Comparison of ENCODE assay signal across 8 cellular contexts in genomic region chr2:152176113-152176714, GRCh38. TPM values are rescaled to one million over a fixed set of nuclear protein-coding genes. Genes with fewer than 3 reads are reported as not detected.
DNase-seq lines count a peak whose midpoint lies in the region; ATAC-seq and TF ChIP-seq lines count a peak whose summit lies in the region.

No MANE protein-coding gene starts in this region.

- H3K9ac ChIP-seq in mesenchymal stem cell (ENCODE audit: low read length) = peak overlapping the region; percentile 97

- peaks cover 10% of the 10 kb centered on the region; the same call in 2 of the 3 replicates for H3K4me1 Mint-ChIP-seq in GM23338

- H2BK15ac ChIP-seq in mesenchymal stem cell (ENCODE audit: low read depth, poor library complexity, severe bottlenecking) = peak overlapping the region; percentile 41

- WGBS in mesenchymal stem cell = 15% methylated on average over 25 of the region's 29 CpGs

- no peaks in the 10 kb centered on the region for H3K9me2 ChIP-seq in GM23338 (ENCODE audit: insufficient read depth)

- no peak overlapping the region for H2BK120ac ChIP-seq in mesenchymal stem cell (ENCODE audit: low read depth, low read length)

- H3K4me3 ChIP-seq in GM23338 = peak overlapping the region; percentile 75
- H3K4me3 ChIP-seq in MG63 = peak overlapping the region; percentile 84
- H3K4me3 ChIP-seq in choroid plexus epithelial cell (ENCODE audit: low read depth, low read length) = peak overlapping the region; percentile 80
- peak overlapping the region; percentile 64 to 92 for H3K4me3 ChIP-seq in mesenchymal stem cell (ENCODE audit: insufficient read depth in 1 of 2, low read depth in 1 of 2, low read length in 2 of 2)

- H4K8ac ChIP-seq in mesenchymal stem cell (ENCODE audit: low read length) = peak overlapping the region; percentile 92

- DNase-seq in GM13977 (ENCODE audit: low spot score) (peak; percentile 39), GM23338 (ENCODE audit: low spot score) (no peak), MG63 (no peak), choroid plexus epithelial cell (ENCODE audit: low read depth) (peak; percentile 41), mesenchymal stem cell (no peak), ecto neural progenitor cell (ENCODE audit: low spot score) (no peak), G401 (ENCODE audit: low spot score) (no peak), HT-29 (ENCODE audit: low spot score) (no peak)

- H3K4ac ChIP-seq in mesenchymal stem cell (ENCODE audit: low read depth in 1 of 2, low read length in 2 of 2) = peak overlapping the region; percentile 59 to 91

- no peaks in the 10 kb centered on the region for H4K20me1 ChIP-seq in GM23338 (replicated peaks; ENCODE audit: insufficient read depth)

- no peak overlapping the region for H3K27ac ChIP-seq in GM23338 (ENCODE audit: low read depth)
- H3K27ac ChIP-seq in mesenchymal stem cell (ENCODE audit: low read length, poor library complexity, severe bottlenecking) = peak overlapping the region; percentile 77

- H3K9me3 Mint-ChIP-seq in GM23338 = peaks cover 29% of the 10 kb centered on the region

- H3K23ac ChIP-seq in mesenchymal stem cell (ENCODE audit: low read length in 2 of 2) = no peak overlapping the region

- H3K4me3 Mint-ChIP-seq in GM23338 = peak overlapping the region; percentile 92

- no peaks in the 10 kb centered on the region for H3F3A ChIP-seq in GM23338 (replicated peaks; ENCODE audit: low read depth)

- peaks cover 34% of the 10 kb centered on the region for H3K79me2 ChIP-seq in GM23338 (replicated peaks; ENCODE audit: insufficient read depth)

- H3K9me3 ChIP-seq in MG63 = no peaks in the 10 kb centered on the region
- H3K9me3 ChIP-seq in mesenchymal stem cell (ENCODE audit: control insufficient read depth, low read length) = no peaks in the 10 kb centered on the region

- H3K14ac ChIP-seq in mesenchymal stem cell (ENCODE audit: low read length in 2 of 2) = no peak overlapping the region

- H3K36me3 Mint-ChIP-seq in GM23338 (ENCODE audit: low read depth) = peaks cover 2% of the 10 kb centered on the region; the same call in 2 of the 3 replicates

- ATAC-seq in GM23338 = no peak

- peak overlapping the region; percentile 11 to 89 for H3K18ac ChIP-seq in mesenchymal stem cell (ENCODE audit: low read depth in 1 of 2, low read length in 2 of 2)

- H3K27ac Mint-ChIP-seq in GM23338 = peak overlapping the region; percentile 81

- H2BK12ac ChIP-seq in mesenchymal stem cell (ENCODE audit: low read length in 2 of 2) = no peak overlapping the region

- H3K79me1 ChIP-seq in mesenchymal stem cell (replicated peaks; ENCODE audit: low read length, poor library complexity, severe bottlenecking) = no peaks in the 10 kb centered on the region

- H3K4me2 ChIP-seq in GM23338 (peak overlapping the region; percentile 82), mesenchymal stem cell (ENCODE audit: low read length, poor library complexity, severe bottlenecking) (peak overlapping the region; percentile 87)

- no peaks in the 10 kb centered on the region for H3K36me3 ChIP-seq in GM23338 (ENCODE audit: insufficient read depth)
- H3K36me3 ChIP-seq in MG63 = no peaks in the 10 kb centered on the region
- no peaks in the 10 kb centered on the region for H3K36me3 ChIP-seq in mesenchymal stem cell (ENCODE audit: control insufficient read depth in 1 of 2, insufficient read depth in 2 of 2, low read depth in 1 of 2, low read length in 2 of 2)

- in situ Hi-C loops in GM13977 (cut with MboI; ENCODE audit: low pct_unique_long_range_greater_than_20kb, low sequenced_read_pairs, unreplicated experiment) = no loop called here
- in situ Hi-C loops in G401 (cut with HindIII; ENCODE audit: low sequenced_read_pairs) = no loop called here

- H2AFZ ChIP-seq in GM23338 = peak overlapping the region; percentile 99
- H2AFZ ChIP-seq in mesenchymal stem cell (ENCODE audit: low read depth, low read length) = peak overlapping the region; percentile 93

- TF ChIP-seq CTCF in GM13977 (IDR thresholded peaks at IDR 0.05; ENCODE audit: extremely low read depth, insufficient read depth, missing control alignments) = no peak
- no peak for TF ChIP-seq CTCF in GM23338 (conservative IDR thresholded peaks at IDR 0.05; ENCODE audit: low read depth in 2 of 2)
- TF ChIP-seq CTCF in choroid plexus epithelial cell (conservative IDR thresholded peaks at IDR 0.05; ENCODE audit: low read depth, low read length) = no peak

- H2AK5ac ChIP-seq in mesenchymal stem cell (ENCODE audit: low read length, severe bottlenecking) = no peak overlapping the region

- peaks cover 5% of the 10 kb centered on the region for H3K27me3 Mint-ChIP-seq in GM23338 (ENCODE audit: insufficient read depth, low read depth, poor library complexity)

- H2BK5ac ChIP-seq in mesenchymal stem cell (ENCODE audit: low read depth, low read length, poor library complexity, severe bottlenecking) = no peak overlapping the region

- H4K91ac ChIP-seq in mesenchymal stem cell (ENCODE audit: low read length) = peak overlapping the region; percentile 52

- H3K27me3 ChIP-seq in GM23338 (ENCODE audit: insufficient read depth) (0 out of 2 replicates have a peak, but pooled peaks cover 6% of the 10 kb centered on the region), MG63 (no peaks in the 10 kb centered on the region), mesenchymal stem cell (ENCODE audit: control insufficient read depth in 1 of 2, insufficient read depth in 1 of 2, low read length in 2 of 2) (no peaks in the 10 kb centered on the region)

- 0 out of 2 replicates have a peak, but pooled peaks cover 3% of the 10 kb centered on the region for H3K4me1 ChIP-seq in GM23338 (ENCODE audit: insufficient read depth)
- no peaks in the 10 kb centered on the region for H3K4me1 ChIP-seq in mesenchymal stem cell (ENCODE audit: control insufficient read depth, insufficient read depth, low read depth, low read length)

TF ChIP-seq in GM23338, 12 proteins besides CTCF, POLR2A, EP300 and RAD21 (continues in another document):
- TF ChIP-seq CREB1 (CRISPR knock-in tag; IDR thresholded peaks at IDR 0.05; ENCODE audit: low read depth) (no peak), EZH2 (IDR thresholded peaks at IDR 0.05; ENCODE audit: low read depth, unreplicated experiment) (no peak), POLR2AphosphoS5 (IDR thresholded peaks at IDR 0.05; ENCODE audit: low read depth) (no peak), ZNF331 (CRISPR knock-in tag; IDR thresholded peaks at IDR 0.05; ENCODE audit: low read depth) (no peak), JUNB (IDR thresholded peaks at IDR 0.05; ENCODE audit: unreplicated experiment) (no peak), REST (IDR thresholded peaks at IDR 0.05; ENCODE audit: unreplicated experiment) (no peak), ZNF114 (CRISPR knock-in tag; IDR thresholded peaks at IDR 0.05) (no peak)

RNA-seq across cellular contexts. Expression of gene STAM2, which starts 0.7 kb away (rescaled TPM):
- total RNA-seq in GM23338 (2014; rRNA removed; shearing (Covaris generic)) = 11.5 and 18.2 TPM in 2 replicates
- 3.8 and 4.6 TPM in 2 replicates for polyA plus RNA-seq in GM23338 (2016; fragmentation: Nextera tagmentation; extraction: Ambion mirVana)
- 31.9 and 33.1 TPM in 2 replicates for total RNA-seq in MG63 (2014; rRNA removed; shearing (Covaris generic); ENCODE audit: low replicate concordance)
- polyA plus RNA-seq in mesenchymal stem cell (2013, experiment 1 of 2) = 18.9 TPM
- 20.5 TPM for polyA plus RNA-seq in mesenchymal stem cell (2013, experiment 2 of 2)
- 12.6 and 17.1 TPM in 2 replicates for total RNA-seq in G401 (2014; rRNA removed; shearing (Covaris generic))
- 8.3 and 9.0 TPM in 2 replicates for total RNA-seq in HT-29 (2014; rRNA removed; shearing (Covaris generic))

Comparison
In these comparisons a context has a peak if more than half of its experiments do, and no peak if none do; other contexts are left out.
1. DNase-seq: peak in GM13977 (single experiment) and choroid plexus epithelial cell (single experiment); none in GM23338 (single experiment), MG63 (single experiment), mesenchymal stem cell (single experiment), ecto neural progenitor cell (single experiment), G401 (single experiment) and HT-29 (single experiment).
2. Peak in every context shown above with its lines, with median percentiles within 50 percentile points of each other: H3K4me3 ChIP-seq.